ENCODE assay signal across 8 cellular contexts in genomic region chr1:48471103-48471502, GRCh38. TPM values are rescaled to one million over a fixed set of nuclear protein-coding genes. Genes with fewer than 3 reads are reported as not detected.
DNase-seq lines count a peak whose midpoint lies in the region; ATAC-seq and TF ChIP-seq lines count a peak whose summit lies in the region.

No MANE protein-coding gene starts in this region.

- peak overlapping the region; percentile 90 to 93 for H3K27ac ChIP-seq in ascending aorta
- H3K27ac ChIP-seq in iPS-20b (ENCODE audit: low read length), result peak overlapping the region; percentile 67
- H3K27ac ChIP-seq in skin epidermis, result peak overlapping the region in 18 of 21 experiments; percentile 54 to 95 (median 86)

- H3K36me3 ChIP-seq in ascending aorta (no peaks in the 10 kb centered on the region), iPS-20b (ENCODE audit: insufficient read depth, low read depth, low read length) (no peaks in the 10 kb centered on the region)

- no peaks in the 10 kb centered on the region for H3K27me3 ChIP-seq in ascending aorta
- H3K27me3 ChIP-seq in iPS-20b (ENCODE audit: insufficient read depth, low read length), result peaks cover 4% of the 10 kb centered on the region; the same call in 1 of the 2 replicates

- no peak for TF ChIP-seq CTCF in HFFc6 (IDR thresholded peaks at IDR 0.05)
- no peak for TF ChIP-seq CTCF in ascending aorta (IDR thresholded peaks at IDR 0.05)

- no peak for ATAC-seq in GM18861 (IDR thresholded peaks at IDR 0.05; ENCODE audit: unreplicated experiment)

- H3K9ac ChIP-seq in iPS-20b (ENCODE audit: low read depth, low read length), result peak overlapping the region; percentile 86; the same call in 1 of the 2 replicates

- H3K4me1 Mint-ChIP-seq in HFFc6 (ENCODE audit: low read depth), result peaks cover 33% of the 10 kb centered on the region

- H3K27me3 Mint-ChIP-seq in HFFc6 (ENCODE audit: insufficient read depth), result peaks cover 2% of the 10 kb centered on the region; the same call in 1 of the 2 replicates

- H3K4me1 ChIP-seq in ascending aorta (peaks cover 0 to 17% of the 10 kb centered on the region in 2 donors), iPS-20b (ENCODE audit: insufficient read depth, low read length) (peaks cover 11% of the 10 kb centered on the region)

- H3K27ac Mint-ChIP-seq in HFFc6, result peak overlapping the region; percentile 81

- H3K9me3 Mint-ChIP-seq in HFFc6, result no peaks in the 10 kb centered on the region; the same call in 1 of the 2 replicates

- H3K9me3 ChIP-seq in ascending aorta, result no peaks in the 10 kb centered on the region
- H3K9me3 ChIP-seq in iPS-20b (ENCODE audit: insufficient read depth, low read depth, low read length), result no peaks in the 10 kb centered on the region

- DNase-seq in HFFc6, result no peak
- DNase-seq in ascending aorta (ENCODE audit: low spot score in 2 of 2), result no peak
- no peak for DNase-seq in activated gamma-delta T cell (lab: John Stamatoyannopoulos, UW)
- no peak for DNase-seq in stimulated activated CD4-positive, alpha-beta T cell treated with anti-CD3 and anti-CD28 coated beads, Interleukin-4, amount 100 ng/mL, for 4 hours
- DNase-seq in NCI-H1930 (lab: John Stamatoyannopoulos, UW), result no peak

- no peaks in the 10 kb centered on the region for H3K36me3 Mint-ChIP-seq in HFFc6 (ENCODE audit: low read depth)

- peak overlapping the region; percentile 45 to 82 for H3K4me3 ChIP-seq in ascending aorta
- H3K4me3 ChIP-seq in iPS-20b (ENCODE audit: low read length), result peak overlapping the region; percentile 86
- peak overlapping the region; percentile 68 to 89 (median 76) for H3K4me3 ChIP-seq in skin epidermis

- intact Hi-C loops in ascending aorta (cut with DNase I), result loop anchor here (5.0 kb wide), 1 partner anchor 211 kb away; no protein-coding TSS in a partner anchor

- H3K4me3 Mint-ChIP-seq in HFFc6, result peak overlapping the region; percentile 90

RNA-seq across cellular contexts. Expression of gene SPATA6, which starts 0.9 kb away (rescaled TPM):
- total RNA-seq in HFFc6 (2021; fragmentation: NEBNext Ultra II Directional; extraction: Animal tissue kit (Norgen Biotek cat#: 25700)), result 1 to 10 TPM in 5 of 6 experiments, under 1 TPM in 1; 0.31 to 4.0 (median 3.0) TPM
- 4.2 TPM for total RNA-seq in ascending aorta
